ENCODE assay signal across 14 cellular contexts in genomic region chr7:37109853-37110252, GRCh38.
DNase-seq lines count a peak whose midpoint lies in the region; ATAC-seq and TF ChIP-seq lines count a peak whose summit lies in the region.
"Had no signal": no experiment of that assay in that cellular context is flagged by ENCODE, and none has a peak within 500 bp of the region (broad histone marks: within the 10 kb centered on the region; RNA-seq: fewer than 3 reads in every experiment).

No MANE protein-coding gene starts in this region.

- TF ChIP-seq POLR2A in adrenal gland (IDR thresholded peaks at IDR 0.05): no peak

- no peak overlapping the region for H3K4me3 ChIP-seq in adrenal gland
- no peak overlapping the region for H3K4me3 ChIP-seq in upper lobe of right lung
- no peak overlapping the region for H3K4me3 ChIP-seq in tibial artery
- H3K4me3 ChIP-seq: A549 had no signal

- peaks cover 8% of the 10 kb centered on the region for H3K9me3 Mint-ChIP-seq in activated naive CD8-positive, alpha-beta T cell treated with anti-CD3 and anti-CD28 coated beads, Interleukin-2, amount 10 ng/mL, durations not matched to agents 7 days and 5 days
- H3K9me3 Mint-ChIP-seq in activated naive CD8-positive, alpha-beta T cell treated with anti-CD3 and anti-CD28 coated beads for 36 hours: no peaks in the 10 kb centered on the region
- H3K9me3 Mint-ChIP-seq in HFFc6: peaks cover 21% of the 10 kb centered on the region
- H3K9me3 Mint-ChIP-seq: activated T-helper 1 cell treated with anti-CD3 and anti-CD28 coated beads, Interleukin-12 subunit alpha, Interleukin-12 subunit beta, Interleukin-2, Interleukin-4 antibody, amounts not matched to agents 30 ng/mL and 10 ng/mL and 1 ng/mL, durations not matched to agents 14 hours and 24 hours and 36 hours; T-helper 2 cell treated with Interferon-gamma antibody and Interleukin-4, amounts not matched to agents 5 μg/mL and 100 μg/mL, for 36 hours had no signal

- H3K27me3 Mint-ChIP-seq in activated naive CD8-positive, alpha-beta T cell treated with anti-CD3 and anti-CD28 coated beads, Interleukin-2, amount 10 ng/mL, durations not matched to agents 7 days and 5 days: no peaks in the 10 kb centered on the region
- H3K27me3 Mint-ChIP-seq in activated naive CD8-positive, alpha-beta T cell treated with anti-CD3 and anti-CD28 coated beads for 36 hours: no peaks in the 10 kb centered on the region
- no peaks in the 10 kb centered on the region for H3K27me3 Mint-ChIP-seq in HFFc6 (ENCODE audit: insufficient read depth)

- peak; percentile 24 to 59 (median 43) for TF ChIP-seq CTCF in adrenal gland (IDR thresholded peaks at IDR 0.05)
- TF ChIP-seq CTCF in upper lobe of right lung (IDR thresholded peaks at IDR 0.05): no peak
- no peak for TF ChIP-seq CTCF in HFFc6 (IDR thresholded peaks at IDR 0.05)
- no peak for TF ChIP-seq CTCF in tibial artery (IDR thresholded peaks at IDR 0.05)

- WGBS in adrenal gland, 4 donors: 28 to 38% (median 33%) methylated on average over 5 of the region's 5 CpGs

- no peaks in the 10 kb centered on the region for H3K27me3 ChIP-seq in adrenal gland
- no peaks in the 10 kb centered on the region for H3K27me3 ChIP-seq in upper lobe of right lung
- no peaks in the 10 kb centered on the region for H3K27me3 ChIP-seq in tibial artery

- H3K9me3 ChIP-seq in adrenal gland (replicated peaks in 1 of 3): no peaks in the 10 kb centered on the region
- H3K9me3 ChIP-seq in upper lobe of right lung: no peaks in the 10 kb centered on the region
- H3K9me3 ChIP-seq in tibial artery: no peaks in the 10 kb centered on the region
- H3K9me3 ChIP-seq: A549 had no signal

- POLR2A ChIA-PET in activated naive CD8-positive, alpha-beta T cell treated with anti-CD3 and anti-CD28 coated beads, Interleukin-2, amount 10 ng/mL, durations not matched to agents 7 days and 5 days (lab: Charles Lee): no interaction called here

- H3K4me1 ChIP-seq in adrenal gland (replicated peaks in 1 of 2) (peaks cover 19 to 40% of the 10 kb centered on the region in 2 donors), upper lobe of right lung (peaks cover 11% of the 10 kb centered on the region), tibial artery (no peaks in the 10 kb centered on the region)
- H3K4me1 ChIP-seq: A549 had no signal

- no peak for DNase-seq in activated naive CD8-positive, alpha-beta T cell treated with anti-CD3 and anti-CD28 coated beads, Interleukin-2, amount 10 ng/mL, durations not matched to agents 7 days and 5 days
- DNase-seq in activated naive CD8-positive, alpha-beta T cell treated with anti-CD3 and anti-CD28 coated beads for 36 hours: no peak
- peak; percentile 45 to 90 (median 81) for DNase-seq in adrenal gland
- peak; percentile 56 for DNase-seq in left kidney (ENCODE audit: low read depth, low spot score)
- DNase-seq in upper lobe of right lung: no peak
- no peak for DNase-seq in HFFc6
- no peak for DNase-seq in tibial artery
- DNase-seq: effector memory CD4-positive, alpha-beta T cell; nephron progenitor cell had no signal

- H3K4me1 Mint-ChIP-seq in activated naive CD8-positive, alpha-beta T cell treated with anti-CD3 and anti-CD28 coated beads, Interleukin-2, amount 10 ng/mL, durations not matched to agents 7 days and 5 days: peaks cover 17% of the 10 kb centered on the region
- H3K4me1 Mint-ChIP-seq in activated naive CD8-positive, alpha-beta T cell treated with anti-CD3 and anti-CD28 coated beads for 36 hours: peaks cover 32% of the 10 kb centered on the region
- H3K4me1 Mint-ChIP-seq in HFFc6 (ENCODE audit: low read depth): no peaks in the 10 kb centered on the region

- H3K27ac Mint-ChIP-seq in activated naive CD8-positive, alpha-beta T cell treated with anti-CD3 and anti-CD28 coated beads, Interleukin-2, amount 10 ng/mL, durations not matched to agents 7 days and 5 days: peak overlapping the region; percentile 8
- no peak overlapping the region for H3K27ac Mint-ChIP-seq in activated naive CD8-positive, alpha-beta T cell treated with anti-CD3 and anti-CD28 coated beads for 36 hours
- H3K27ac Mint-ChIP-seq in HFFc6: no peak overlapping the region
- H3K27ac Mint-ChIP-seq: nephron progenitor cell; T-helper 2 cell treated with Interferon-gamma antibody and Interleukin-4, amounts not matched to agents 5 μg/mL and 100 μg/mL, for 36 hours had no signal

- ATAC-seq in activated naive CD8-positive, alpha-beta T cell treated with anti-CD3 and anti-CD28 coated beads, Interleukin-2, amount 10 ng/mL, durations not matched to agents 7 days and 5 days (ENCODE audit: low read depth): no peak
- ATAC-seq in upper lobe of right lung (peak; percentile 63), GM18520 (IDR thresholded peaks at IDR 0.05; ENCODE audit: unreplicated experiment) (no peak)
- ATAC-seq: A549, Panc1 had no signal

- peak overlapping the region; percentile 33 for H3K4me3 Mint-ChIP-seq in activated naive CD8-positive, alpha-beta T cell treated with anti-CD3 and anti-CD28 coated beads, Interleukin-2, amount 10 ng/mL, durations not matched to agents 7 days and 5 days
- H3K4me3 Mint-ChIP-seq in activated naive CD8-positive, alpha-beta T cell treated with anti-CD3 and anti-CD28 coated beads for 36 hours: no peak overlapping the region
- no peak overlapping the region for H3K4me3 Mint-ChIP-seq in HFFc6
- H3K4me3 Mint-ChIP-seq: activated T-helper 1 cell treated with anti-CD3 and anti-CD28 coated beads, Interleukin-12 subunit alpha, Interleukin-12 subunit beta, Interleukin-2, Interleukin-4 antibody, amounts not matched to agents 30 ng/mL and 10 ng/mL and 1 ng/mL, durations not matched to agents 14 hours and 24 hours and 36 hours; nephron progenitor cell; T-helper 2 cell treated with Interferon-gamma antibody and Interleukin-4, amounts not matched to agents 5 μg/mL and 100 μg/mL, for 36 hours had no signal

- peaks cover 49% of the 10 kb centered on the region for H3K36me3 Mint-ChIP-seq in activated naive CD8-positive, alpha-beta T cell treated with anti-CD3 and anti-CD28 coated beads, Interleukin-2, amount 10 ng/mL, durations not matched to agents 7 days and 5 days
- peaks cover 43% of the 10 kb centered on the region for H3K36me3 Mint-ChIP-seq in activated naive CD8-positive, alpha-beta T cell treated with anti-CD3 and anti-CD28 coated beads for 36 hours
- H3K36me3 Mint-ChIP-seq in HFFc6 (ENCODE audit: low read depth): no peaks in the 10 kb centered on the region

- H3K36me3 ChIP-seq in adrenal gland (replicated peaks in 1 of 2): no peaks in the 10 kb centered on the region
- H3K36me3 ChIP-seq in upper lobe of right lung: no peaks in the 10 kb centered on the region
- no peaks in the 10 kb centered on the region for H3K36me3 ChIP-seq in tibial artery

- intact Hi-C loops in adrenal gland (cut with DNase I) (loop anchor here in 1 of 2 donors (10.0 kb wide), 1 partner anchor 75 kb away; no protein-coding TSS in a partner anchor), upper lobe of right lung (cut with DNase I) (no loop called here), tibial artery (cut with DNase I; ENCODE audit: low total_unique reads) (no loop called here)

- H3K27ac ChIP-seq in adrenal gland: peak overlapping the region in 3 of 5 donors; percentile 12 to 44 (median 43)
- no peak overlapping the region for H3K27ac ChIP-seq in upper lobe of right lung
- H3K27ac ChIP-seq in tibial artery: no peak overlapping the region
- H3K27ac ChIP-seq: A549 had no signal

Comparison
In these comparisons a context has a peak if more than half of its experiments do, and no peak if none do; other contexts are left out.
1. DNase-seq: peak in adrenal gland (7 of 7) and left kidney (single experiment); none in activated naive CD8-positive, alpha-beta T cell treated with anti-CD3 and anti-CD28 coated beads, Interleukin-2, amount 10 ng/mL, durations not matched to agents 7 days and 5 days (single experiment), activated naive CD8-positive, alpha-beta T cell treated with anti-CD3 and anti-CD28 coated beads for 36 hours (single experiment), upper lobe of right lung (single experiment), HFFc6 (single experiment) and tibial artery (0 of 2).
2. H3K27ac ChIP-seq: peak in adrenal gland (3 of 5); none in upper lobe of right lung (single experiment) and tibial artery (0 of 2).
3. CTCF ChIP-seq: peak in adrenal gland (6 of 6); none in upper lobe of right lung (single experiment), HFFc6 (single experiment) and tibial artery (0 of 2).